Comparison of ENCODE assay signal across 18 cellular contexts in genomic region chr4:107977482-107977881, GRCh38. TPM values are rescaled to one million over a fixed set of nuclear protein-coding genes. Genes with fewer than 3 reads are reported as not detected.
DNase-seq lines count a peak whose midpoint lies in the region; ATAC-seq and TF ChIP-seq lines count a peak whose summit lies in the region.
"Had no signal": no experiment of that assay in that cellular context is flagged by ENCODE, and none has a peak within 500 bp of the region (broad histone marks: within the 10 kb centered on the region; RNA-seq: fewer than 3 reads in every experiment).

No MANE protein-coding gene starts in this region.

- peak overlapping the region; percentile 60 for H3K9ac ChIP-seq in adipocyte (ENCODE audit: low read length)
- H3K9ac ChIP-seq: BLaER1 treated with 17β-estradiol and CSF1 and Interleukin-3, amounts not matched to agents 10 nM and 100 nM had no signal

- H3K27ac ChIP-seq in layer of hippocampus (ENCODE audit: low read depth, low read length) = peak overlapping the region; percentile 6
- H3K27ac ChIP-seq in temporal lobe (ENCODE audit: low read depth, low read length) = peak overlapping the region; percentile 48
- H3K27ac ChIP-seq in sigmoid colon = no peak overlapping the region
- no peak overlapping the region for H3K27ac ChIP-seq in lower lobe of right lung
- H3K27ac ChIP-seq: BLaER1 treated with 17β-estradiol and CSF1 and Interleukin-3, amounts not matched to agents 10 nM and 100 nM had no signal

- peaks cover 22% of the 10 kb centered on the region for H3K4me1 ChIP-seq in adipocyte (ENCODE audit: control insufficient read depth, insufficient read depth, low read length)
- no peaks in the 10 kb centered on the region for H3K4me1 ChIP-seq in sigmoid colon
- H3K4me1 ChIP-seq in lower lobe of right lung = no peaks in the 10 kb centered on the region

- peaks cover 0 to 3% of the 10 kb centered on the region in 2 donors for H3K27me3 Mint-ChIP-seq in natural killer cell (ENCODE audit: low read depth in 2 of 2)
- H3K27me3 Mint-ChIP-seq: B cell had no signal

- no peak overlapping the region for H3K27ac Mint-ChIP-seq in natural killer cell
- H3K27ac Mint-ChIP-seq: B cell; CD8-positive, alpha-beta T cell; GM23338; HFFc6 had no signal

- H3K27me3 ChIP-seq in adipocyte (replicated peaks; ENCODE audit: control insufficient read depth, insufficient read depth, low read length) (no peaks in the 10 kb centered on the region), layer of hippocampus (ENCODE audit: control insufficient read depth, insufficient read depth, low read length) (no peaks in the 10 kb centered on the region), sigmoid colon (no peaks in the 10 kb centered on the region), lower lobe of right lung (ENCODE audit: low read depth) (no peaks in the 10 kb centered on the region)
- H3K27me3 ChIP-seq: BLaER1 treated with 17β-estradiol and CSF1 and Interleukin-3, amounts not matched to agents 10 nM and 100 nM had no signal

- H3K36me3 ChIP-seq in adipocyte (ENCODE audit: control insufficient read depth, insufficient read depth, low read length, severe bottlenecking) (no peaks in the 10 kb centered on the region), sigmoid colon (no peaks in the 10 kb centered on the region), lower lobe of right lung (no peaks in the 10 kb centered on the region)

- no peak for DNase-seq in adipocyte (ENCODE audit: low read depth)
- peak; percentile 61 for DNase-seq in pons (ENCODE audit: low spot score)
- DNase-seq in sigmoid colon = no peak
- DNase-seq in lower lobe of right lung = no peak
- DNase-seq in natural killer cell = no peak
- DNase-seq: 8988T; Calu3; CD8-positive, alpha-beta T cell; DMS79 treated with DMSO at 0.1 percent for 48 hours; GF-D8; H7; HFFc6 had no signal

- intact Hi-C loops in sigmoid colon (cut with DNase I) = no loop called here
- intact Hi-C loops in lower lobe of right lung (cut with DNase I) = no loop called here
- intact Hi-C loops in natural killer cell (cut with micrococcal nuclease) = no loop called here

- TF ChIP-seq CTCF in sigmoid colon (IDR thresholded peaks at IDR 0.05) (no peak), lower lobe of right lung (IDR thresholded peaks at IDR 0.05) (no peak), natural killer cell (IDR thresholded peaks at IDR 0.05) (no peak)

- ATAC-seq in lower lobe of right lung = no peak
- no peak for ATAC-seq in natural killer cell
- ATAC-seq: CD8-positive, alpha-beta T cell; GM23338; HCT116 had no signal

- H3K9me3 Mint-ChIP-seq in natural killer cell = peaks cover 0 to 5% of the 10 kb centered on the region in 2 donors
- H3K9me3 Mint-ChIP-seq: HFFc6 had no signal

- H3K4me3 ChIP-seq in adipocyte (ENCODE audit: low read length) (no peak overlapping the region), sigmoid colon (no peak overlapping the region), lower lobe of right lung (no peak overlapping the region)
- H3K4me3 ChIP-seq: BLaER1 treated with 17β-estradiol and CSF1 and Interleukin-3, amounts not matched to agents 10 nM and 100 nM; GM23338 had no signal

- no peak overlapping the region for H3K4me3 Mint-ChIP-seq in natural killer cell
- H3K4me3 Mint-ChIP-seq: B cell; CD8-positive, alpha-beta T cell; GM23338; HFFc6 had no signal

- peaks cover 17 to 23% of the 10 kb centered on the region in 2 donors for H3K4me1 Mint-ChIP-seq in natural killer cell
- H3K4me1 Mint-ChIP-seq: B cell, GM23338 had no signal

- WGBS in sigmoid colon, 2 donors = 95% methylated on average over 4 of the region's 4 CpGs

- no peak for TF ChIP-seq POLR2A in sigmoid colon (IDR thresholded peaks at IDR 0.05)

- H3K36me3 Mint-ChIP-seq in natural killer cell = no peaks in the 10 kb centered on the region

- TF ChIP-seq EP300 in sigmoid colon (IDR thresholded peaks at IDR 0.05) = no peak

- H3K9me3 ChIP-seq in adipocyte (ENCODE audit: control insufficient read depth, low read length) (peaks cover 4% of the 10 kb centered on the region), sigmoid colon (peaks cover 0 to 7% (median 0%) of the 10 kb centered on the region in 4 donors), lower lobe of right lung (no peaks in the 10 kb centered on the region)

RNA-seq across cellular contexts. Expression of gene HADH, which starts 12.2 kb away (rescaled TPM):
- total RNA-seq in temporal lobe (12.5 TPM), sigmoid colon (100 to 1,000 TPM in 1 of 4 donors, 10 to 100 TPM in 3; 46.6 to 119 (median 65.0) TPM), lower lobe of right lung (48.2 TPM), natural killer cell (10 to 100 TPM in 2 of 3 donors, 1 to 10 TPM in 1; 9.1 to 16.5 (median 14.4) TPM)
- 100 to 1,000 TPM in 2 of 3 donors, 10 to 100 TPM in 1; 99.6 to 229 (median 117) TPM for polyA plus RNA-seq in sigmoid colon

RNA-seq across cellular contexts. Expression of gene CYP2U1, which starts 46.1 kb away (rescaled TPM):
- total RNA-seq in temporal lobe (10.3 TPM), sigmoid colon (10 to 100 TPM; 11.9 to 16.1 (median 15.2) TPM), lower lobe of right lung (11.0 TPM), natural killer cell (1 to 10 TPM; 2.5 to 4.5 (median 3.4) TPM)
- 1 to 10 TPM in 2 of 3 donors, under 1 TPM in 1; 0.69 to 3.0 (median 1.2) TPM for polyA plus RNA-seq in sigmoid colon

Comparison
In these comparisons a context has a peak if more than half of its experiments do, and no peak if none do; other contexts are left out.
1. H3K27ac ChIP-seq: peak in layer of hippocampus (single experiment) and temporal lobe (single experiment); none in sigmoid colon (0 of 4) and lower lobe of right lung (single experiment).